Comparison of ENCODE assay signal across 8 cellular contexts in the genomic region with DNA sequence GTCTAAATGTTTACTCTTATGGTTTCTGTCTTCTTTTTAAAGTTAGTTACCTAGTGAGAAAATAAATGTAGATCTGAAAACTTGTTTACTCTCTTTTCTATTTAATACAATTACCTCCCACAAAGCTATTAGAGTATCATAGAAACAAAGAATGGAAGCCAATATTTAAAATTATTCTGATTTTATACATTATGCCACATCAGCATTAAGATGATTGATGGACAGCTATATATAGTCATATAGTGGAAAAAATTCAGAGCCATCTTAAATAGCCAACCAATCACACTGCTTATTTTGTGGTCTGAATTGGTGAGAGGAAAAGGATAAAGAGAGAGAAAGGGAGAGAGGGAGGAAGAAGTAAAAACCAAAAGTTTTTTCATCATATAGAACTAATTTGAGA.
"Had no signal": no experiment of that assay in that cellular context is flagged by ENCODE, and none has a peak within 500 bp of the region (broad histone marks: within the 10 kb centered on the region; RNA-seq: fewer than 3 reads in every experiment).

No MANE protein-coding gene starts in this region.

- H3K9ac ChIP-seq: GM23248, KMS-11 had no signal

- H3K4me2 ChIP-seq: KMS-11 had no signal

- H3K4me3 ChIP-seq: GM23248, HAP-1 had no signal

- H3K4me1 ChIP-seq: HAP-1 had no signal

- FAIRE-seq: HTR-8/SVneo had no signal

- H2AFZ ChIP-seq: GM23248 had no signal

- H3K9me3 ChIP-seq: HAP-1 had no signal

- DNase-seq: GM23248, GOT3, H7, KBM-7 had no signal

- H3K36me3 ChIP-seq: HAP-1 had no signal

- H3K27ac ChIP-seq: GM23248, KMS-11 had no signal

- ATAC-seq: HCT116 had no signal
